1 cellular context compared by ENCODE assay signal in the genomic region with DNA sequence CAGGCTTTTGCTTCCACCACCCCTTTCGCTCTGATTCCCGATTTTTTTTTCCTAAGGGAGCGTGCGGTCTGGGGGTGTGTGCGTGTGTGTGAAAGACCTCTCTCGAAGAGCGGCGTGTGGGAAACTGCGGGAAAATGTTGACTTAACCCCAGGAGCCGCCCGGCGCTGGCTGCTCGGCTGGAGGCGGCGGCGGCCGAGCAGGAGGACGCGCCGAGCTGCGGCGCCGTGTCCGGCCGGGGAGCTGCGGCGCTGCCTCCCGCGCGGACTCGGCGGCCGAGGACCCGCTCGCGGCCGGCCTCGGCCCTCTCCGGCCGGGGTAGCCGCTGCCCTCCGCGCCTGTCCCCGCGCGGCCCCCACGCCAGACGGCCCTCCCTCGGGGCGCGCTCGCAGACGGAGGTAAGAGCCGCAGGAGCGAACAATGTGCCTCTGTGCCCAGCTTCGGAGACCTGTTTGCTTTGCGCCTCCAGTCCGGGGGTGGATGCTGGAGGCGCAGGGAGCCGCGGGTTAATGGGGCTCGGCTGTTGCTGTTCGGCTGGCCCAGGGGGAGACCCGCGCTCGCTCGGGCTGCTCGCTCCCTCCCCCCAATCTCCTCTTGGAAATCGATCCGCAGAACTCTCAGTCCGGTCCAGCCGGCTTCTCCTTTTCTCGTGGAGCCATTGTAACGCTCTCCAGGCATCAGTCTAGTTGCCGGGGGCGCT.
TF ChIP-seq lines count a peak whose summit lies in the region.

No MANE protein-coding gene starts in this region.

TF ChIP-seq in HEK293, 187 proteins besides CTCF, POLR2A, EP300 and RAD21 (continued from another document):
- TF ChIP-seq ZSCAN5A (tag by site-specific recombination; IDR thresholded peaks at IDR 0.05) (no peak), GLIS1 (tag by site-specific recombination; IDR thresholded peaks at IDR 0.05) (peak; percentile 64), EGR2 (tag by site-specific recombination; IDR thresholded peaks at IDR 0.05; ENCODE audit: low read depth) (peak; percentile 78), ZNF211 (tag by site-specific recombination; IDR thresholded peaks at IDR 0.05; ENCODE audit: low read depth) (no peak), ZFP41 (tag by site-specific recombination; IDR thresholded peaks at IDR 0.05; ENCODE audit: borderline replicate concordance) (no peak), ZNF530 (tag by site-specific recombination; IDR thresholded peaks at IDR 0.05; ENCODE audit: low read depth) (no peak), ZNF664 (tag by site-specific recombination; IDR thresholded peaks at IDR 0.05) (no peak), KLF1 (tag by site-specific recombination; IDR thresholded peaks at IDR 0.05) (no peak), ZSCAN23 (tag by site-specific recombination; IDR thresholded peaks at IDR 0.05) (no peak), ZNF701 (tag by site-specific recombination; IDR thresholded peaks at IDR 0.05) (no peak), ZNF148 (tag by site-specific recombination; IDR thresholded peaks at IDR 0.05; ENCODE audit: borderline replicate concordance) (no peak), ZNF335 (tag by site-specific recombination; conservative IDR thresholded peaks at IDR 0.05) (peak; percentile 25; the same call in 1 of the 2 replicates), ZNF362 (tag by site-specific recombination; IDR thresholded peaks at IDR 0.05) (no peak), ZNF843 (tag by site-specific recombination; IDR thresholded peaks at IDR 0.05) (no peak), ZFHX2 (tag by site-specific recombination; conservative IDR thresholded peaks at IDR 0.05) (peak; percentile 84), ZIC2 (tag by site-specific recombination; IDR thresholded peaks at IDR 0.05) (peak; percentile 43; the same call in 1 of the 2 replicates), ZNF202 (tag by site-specific recombination; IDR thresholded peaks at IDR 0.05; ENCODE audit: borderline replicate concordance) (no peak), ZBTB6 (tag by site-specific recombination; IDR thresholded peaks at IDR 0.05) (0 out of 2 replicates have a peak, but pooled peaks have one; percentile 33), WT1 (tag by site-specific recombination; IDR thresholded peaks at IDR 0.05) (no peak), ZBTB48 (tag by site-specific recombination; IDR thresholded peaks at IDR 0.05) (no peak; the same call in 1 of the 2 replicates), ZNF529 (tag by site-specific recombination; IDR thresholded peaks at IDR 0.05; ENCODE audit: insufficient replicate concordance) (no peak)
